In genomic region chr17:35127751-35128514, GRCh38 we compare ENCODE assay signal across 21 cellular contexts. TPM values are rescaled to one million over a fixed set of nuclear protein-coding genes. Genes with fewer than 3 reads are reported as not detected.
DNase-seq lines count a peak whose midpoint lies in the region; ATAC-seq and TF ChIP-seq lines count a peak whose summit lies in the region.
"Had no signal": no experiment of that assay in that cellular context is flagged by ENCODE, and none has a peak within 500 bp of the region (broad histone marks: within the 10 kb centered on the region; RNA-seq: fewer than 3 reads in every experiment).

No MANE protein-coding gene starts in this region.

- TF ChIP-seq CTCF in AG04449 (IDR thresholded peaks at IDR 0.05; ENCODE audit: insufficient read depth, low read length, missing control alignments) = no peak
- TF ChIP-seq CTCF in fibroblast of pulmonary artery (IDR thresholded peaks at IDR 0.05; ENCODE audit: low read length, missing control alignments) = no peak
- no peak for TF ChIP-seq CTCF in lung (IDR thresholded peaks at IDR 0.05; ENCODE audit: control extremely low read depth, extremely low read depth)

- H3K36me3 Mint-ChIP-seq in stimulated activated memory B cell treated with anti-CD40 and anti-IgM and Interleukin-4, amounts not matched to agents 10 μg/mL and 1 μg/mL and 100 μg/mL, for 72 hours = peaks cover 16% of the 10 kb centered on the region
- H3K36me3 Mint-ChIP-seq: type B pancreatic cell had no signal

- peak overlapping the region in 1 of 2 donors; percentile 17 for H3K27ac ChIP-seq in lung (ENCODE audit: low read depth in 1 of 2, low read length in 1 of 2)
- H3K27ac ChIP-seq: HL-60 had no signal

- H3K27ac Mint-ChIP-seq in stimulated activated memory B cell treated with anti-CD40 and anti-IgM and Interleukin-4, amounts not matched to agents 10 μg/mL and 1 μg/mL and 100 μg/mL, for 72 hours = no peak overlapping the region
- H3K27ac Mint-ChIP-seq: activated CD8-positive, alpha-beta memory T cell treated with anti-CD3 and anti-CD28 coated beads, Interleukin-2, amount 10 ng/mL, durations not matched to agents 7 days and 5 days; type B pancreatic cell had no signal

- peaks cover 10 to 17% of the 10 kb centered on the region in 2 donors for H3K36me3 ChIP-seq in lung (ENCODE audit: control insufficient read depth in 2 of 2, insufficient read depth in 2 of 2, low read length in 2 of 2)

- CTCF ChIA-PET in AG04449 (lab: Yijun Ruan, JAX) = interaction anchor here (0.6 to 3.4 kb wide), 10 partner anchors 8 to 702 kb away, joined by 3 to 24 read pairs (median 4); partner anchors contain the start of genes NLE1 and RAD51D

- H3K4me1 Mint-ChIP-seq in stimulated activated memory B cell treated with anti-CD40 and anti-IgM and Interleukin-4, amounts not matched to agents 10 μg/mL and 1 μg/mL and 100 μg/mL, for 72 hours = no peaks in the 10 kb centered on the region
- H3K4me1 Mint-ChIP-seq: activated CD8-positive, alpha-beta memory T cell treated with anti-CD3 and anti-CD28 coated beads, Interleukin-2, amount 10 ng/mL, durations not matched to agents 7 days and 5 days had no signal

- ATAC-seq in lung (ENCODE audit: insufficient read depth, low FRiP score) = peak; percentile 43
- no peak for ATAC-seq in GM19324 (IDR thresholded peaks at IDR 0.05; ENCODE audit: low FRiP score, unreplicated experiment)
- no peak for ATAC-seq in stimulated activated memory B cell treated with anti-CD40 and anti-IgM and Interleukin-4, amounts not matched to agents 10 μg/mL and 1 μg/mL and 100 μg/mL, for 72 hours
- ATAC-seq: activated CD8-positive, alpha-beta memory T cell treated with anti-CD3 and anti-CD28 coated beads, Interleukin-2, amount 10 ng/mL, durations not matched to agents 7 days and 5 days had no signal

- 74 to 90% methylated on average over 11 of the region's 11 CpGs for WGBS in lung, 2 donors

- no peaks in the 10 kb centered on the region for H3K9me3 ChIP-seq in lung (ENCODE audit: control insufficient read depth in 2 of 2, insufficient read depth in 1 of 2, low read length in 1 of 2)

- H3K4me3 Mint-ChIP-seq in stimulated activated memory B cell treated with anti-CD40 and anti-IgM and Interleukin-4, amounts not matched to agents 10 μg/mL and 1 μg/mL and 100 μg/mL, for 72 hours = no peak overlapping the region
- H3K4me3 Mint-ChIP-seq: activated CD8-positive, alpha-beta memory T cell treated with anti-CD3 and anti-CD28 coated beads, Interleukin-2, amount 10 ng/mL, durations not matched to agents 7 days and 5 days; type B pancreatic cell had no signal

- DNase-seq in AG04449 (ENCODE audit: low read depth, low spot score) (peak; percentile 38), GOT3 (lab: John Stamatoyannopoulos, UW) (peak; percentile 24), fibroblast of pulmonary artery (ENCODE audit: low read depth) (peak; percentile 82), lung (ENCODE audit: low spot score) (peak; percentile 61), activated gamma-delta T cell treated with Interleukin-2 at 50 U/mL for 16 hours (no peak), HUDEP-2 (lab: John Stamatoyannopoulos, UW; ENCODE audit: unreplicated experiment in 76 of 76) (no peak)
- DNase-seq: activated CD8-positive, alpha-beta memory T cell treated with anti-CD3 and anti-CD28 coated beads, Interleukin-2, amount 10 ng/mL, durations not matched to agents 7 days and 5 days; activated gamma-delta T cell; AML-193; foreskin melanocyte; KG1; NCI-H1436; nucleus accumbens; stimulated activated CD4-positive, alpha-beta T cell treated with anti-CD3 and anti-CD28 coated beads, Interleukin-4, amount 100 ng/mL, for 1 hour; stimulated activated CD8-positive, alpha-beta memory T cell treated with anti-CD3 and anti-CD28 coated beads, Interleukin-4, amount 100 ng/mL, for 48 hours; T-helper 2 cell had no signal

- POLR2A ChIA-PET in AG04449 (lab: Yijun Ruan, JAX) = no interaction called here

- H3K27me3 Mint-ChIP-seq in stimulated activated memory B cell treated with anti-CD40 and anti-IgM and Interleukin-4, amounts not matched to agents 10 μg/mL and 1 μg/mL and 100 μg/mL, for 72 hours = no peaks in the 10 kb centered on the region
- H3K27me3 Mint-ChIP-seq: activated CD8-positive, alpha-beta memory T cell treated with anti-CD3 and anti-CD28 coated beads, Interleukin-2, amount 10 ng/mL, durations not matched to agents 7 days and 5 days; type B pancreatic cell had no signal

- no peaks in the 10 kb centered on the region for H3K27me3 ChIP-seq in lung (ENCODE audit: control insufficient read depth, insufficient read depth)

- no peaks in the 10 kb centered on the region for H3K4me1 ChIP-seq in lung (ENCODE audit: control insufficient read depth in 2 of 2, insufficient read depth in 2 of 2, low read length in 2 of 2)

- H3K4me3 ChIP-seq in AG04449 (ENCODE audit: low read depth, low read length) (no peak overlapping the region), fibroblast of pulmonary artery (replicated peaks; ENCODE audit: low read depth, low read length) (no peak overlapping the region), lung (no peak overlapping the region)

- no peaks in the 10 kb centered on the region for H3K9me3 Mint-ChIP-seq in stimulated activated memory B cell treated with anti-CD40 and anti-IgM and Interleukin-4, amounts not matched to agents 10 μg/mL and 1 μg/mL and 100 μg/mL, for 72 hours
- H3K9me3 Mint-ChIP-seq: type B pancreatic cell had no signal

RNA-seq across cellular contexts. Expression of gene FNDC8, which starts 6.5 kb away (rescaled TPM):
- total RNA-seq in lung = not detected
- not detected for polyA plus RNA-seq in lung
- total RNA-seq: activated CD8-positive, alpha-beta memory T cell treated with anti-CD3 and anti-CD28 coated beads, Interleukin-2, amount 10 ng/mL, durations not matched to agents 7 days and 5 days; mesenteric fat pad had no signal

RNA-seq across cellular contexts. Expression of gene RAD51D, which starts 8.3 kb away (rescaled TPM):
- 10 to 100 TPM in 1 of 2 donors, 1 to 10 TPM in 1; 8.8 to 17.4 TPM for total RNA-seq in lung
- 1 to 10 TPM; 5.0 to 8.9 TPM for polyA plus RNA-seq in lung

RNA-seq across cellular contexts. Expression of gene NLE1, which starts 14.2 kb away (rescaled TPM):
- total RNA-seq in lung = 10 to 100 TPM in 1 of 2 donors, 1 to 10 TPM in 1; 7.7 to 15.2 TPM
- polyA plus RNA-seq in lung = 10 to 100 TPM in 1 of 2 donors, 1 to 10 TPM in 1; 6.8 to 10.6 TPM

RNA-seq across cellular contexts. Expression of gene UNC45B, which starts 19.7 kb away (rescaled TPM):
- total RNA-seq in lung = 1 to 10 TPM in 1 of 2 donors, under 1 TPM in 1; 0.43 to 1.6 TPM
- under 1 TPM; 0.06 to 0.16 TPM for polyA plus RNA-seq in lung
- total RNA-seq: mesenteric fat pad had no signal

Comparison
In these comparisons a context has a peak if more than half of its experiments do, and no peak if none do; other contexts are left out.
1. DNase-seq: peak in AG04449 (single experiment), GOT3 (single experiment), fibroblast of pulmonary artery (single experiment) and lung (single experiment); none in activated gamma-delta T cell treated with Interleukin-2 at 50 U/mL for 16 hours (single experiment) and HUDEP-2 (0 of 76).